11 cellular contexts compared by ENCODE assay signal in genomic region chr2:65553504-65554074, GRCh38.
DNase-seq lines count a peak whose midpoint lies in the region; ATAC-seq and TF ChIP-seq lines count a peak whose summit lies in the region.
"Had no signal": no experiment of that assay in that cellular context is flagged by ENCODE, and none has a peak within 500 bp of the region (broad histone marks: within the 10 kb centered on the region; RNA-seq: fewer than 3 reads in every experiment).

No MANE protein-coding gene starts in this region.

- no peak overlapping the region for H2AFZ ChIP-seq in MM.1S (ENCODE audit: low read length)

- H3K4me3 ChIP-seq in MM.1S (ENCODE audit: low read length): no peak overlapping the region
- H3K4me3 ChIP-seq: colonic mucosa, left lung had no signal

- peaks cover 0 to 6% (median 6%) of the 10 kb centered on the region in 3 donors for H3K27me3 Mint-ChIP-seq in CD14-positive monocyte (ENCODE audit: low read depth in 3 of 3)
- H3K27me3 Mint-ChIP-seq in osteocyte (ENCODE audit: unreplicated experiment): peaks cover 2% of the 10 kb centered on the region

- DNase-seq in CD14-positive monocyte (ENCODE audit: low spot score): no peak
- DNase-seq in MM.1S: no peak
- DNase-seq in cerebellar cortex (ENCODE audit: low spot score): peak; percentile 30
- DNase-seq in osteocyte (ENCODE audit: extremely low spot score, unreplicated experiment): no peak
- DNase-seq in GM19238 (ENCODE audit: insufficient read length, low spot score): no peak
- no peak for DNase-seq in central memory CD4-positive, alpha-beta T cell
- DNase-seq in NCI-H2107 (lab: John Stamatoyannopoulos, UW): no peak

- no peaks in the 10 kb centered on the region for H3K36me3 Mint-ChIP-seq in CD14-positive monocyte
- H3K36me3 Mint-ChIP-seq in osteocyte (ENCODE audit: unreplicated experiment): no peaks in the 10 kb centered on the region

- H3K27ac ChIP-seq in MM.1S (ENCODE audit: low read length): no peak overlapping the region
- H3K27ac ChIP-seq: colonic mucosa, foreskin keratinocyte, left lung had no signal

- TF ChIP-seq CTCF in CD14-positive monocyte (IDR thresholded peaks at IDR 0.05) (peak; percentile 54), MM.1S (IDR thresholded peaks at IDR 0.05; ENCODE audit: low read length) (no peak), osteocyte (IDR thresholded peaks at IDR 0.05) (peak; percentile 7)

- H3K27ac Mint-ChIP-seq in CD14-positive monocyte (no peak overlapping the region), osteocyte (ENCODE audit: unreplicated experiment) (no peak overlapping the region)

- no peaks in the 10 kb centered on the region for H3K79me2 ChIP-seq in MM.1S (ENCODE audit: low read length)

- H3K27me3 ChIP-seq in MM.1S (replicated peaks; ENCODE audit: insufficient read depth, low read length): no peaks in the 10 kb centered on the region
- H3K27me3 ChIP-seq: colonic mucosa, foreskin keratinocyte, left lung had no signal

- H3K36me3 ChIP-seq in MM.1S (replicated peaks; ENCODE audit: insufficient read depth, low read length): no peaks in the 10 kb centered on the region
- H3K36me3 ChIP-seq: colonic mucosa, left lung had no signal

- H3K4me1 Mint-ChIP-seq in CD14-positive monocyte (peaks cover 13% of the 10 kb centered on the region), osteocyte (ENCODE audit: unreplicated experiment) (no peaks in the 10 kb centered on the region)

- H3K9me2 ChIP-seq in MM.1S (replicated peaks; ENCODE audit: insufficient read depth, low read length): no peaks in the 10 kb centered on the region

- intact Hi-C loops in CD14-positive monocyte (cut with micrococcal nuclease): loop anchor here (5.0 to 10.0 kb wide), 2 partner anchors 286 to 289 kb away; no protein-coding TSS in a partner anchor

- H3K9me3 Mint-ChIP-seq in CD14-positive monocyte (no peaks in the 10 kb centered on the region), osteocyte (ENCODE audit: unreplicated experiment) (no peaks in the 10 kb centered on the region)

- H3K4me3 Mint-ChIP-seq in CD14-positive monocyte (no peak overlapping the region), osteocyte (ENCODE audit: unreplicated experiment) (no peak overlapping the region)

- no peaks in the 10 kb centered on the region for H3K9me3 ChIP-seq in MM.1S (replicated peaks; ENCODE audit: insufficient read depth, low read length)
- H3K9me3 ChIP-seq: colonic mucosa, left lung had no signal

- no peaks in the 10 kb centered on the region for H4K20me1 ChIP-seq in MM.1S (ENCODE audit: insufficient read depth, low read length)

- no peak for ATAC-seq in HG03521 (IDR thresholded peaks at IDR 0.05; ENCODE audit: unreplicated experiment)

- no peaks in the 10 kb centered on the region for H3F3A ChIP-seq in MM.1S (ENCODE audit: insufficient read depth, low read length)

- peak overlapping the region; percentile 39; the same call in 1 of the 2 replicates for H3K4me2 ChIP-seq in MM.1S (ENCODE audit: low read depth, low read length)

- H3K4me1 ChIP-seq in MM.1S (ENCODE audit: low read length): no peaks in the 10 kb centered on the region
- H3K4me1 ChIP-seq: colonic mucosa, foreskin keratinocyte had no signal

- no peak overlapping the region for H3K9ac ChIP-seq in MM.1S (ENCODE audit: low read length)
